ENCODE assay signal across 19 cellular contexts in the genomic region with DNA sequence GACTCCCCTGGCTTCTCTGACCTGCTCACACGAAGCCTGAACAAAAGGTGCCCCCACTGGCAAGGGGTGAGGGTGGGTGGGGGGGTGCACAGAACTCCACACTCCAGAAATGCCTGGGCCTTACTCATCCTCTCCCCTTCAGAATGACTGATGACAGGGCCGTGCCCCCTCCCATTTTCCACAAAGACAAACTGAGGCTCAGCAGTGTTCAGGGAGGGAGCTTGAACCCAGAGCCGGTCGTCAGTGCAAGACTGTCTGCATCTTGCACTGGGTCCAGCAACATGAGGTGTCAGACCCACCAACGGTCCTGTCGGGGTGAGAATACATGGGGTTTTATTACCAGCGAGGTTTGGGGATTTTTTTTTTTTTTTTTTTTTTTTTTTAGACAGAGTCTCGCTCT. TPM values are rescaled to one million over a fixed set of nuclear protein-coding genes. Genes with fewer than 3 reads are reported as not detected.
DNase-seq lines count a peak whose midpoint lies in the region; ATAC-seq and TF ChIP-seq lines count a peak whose summit lies in the region.
"Had no signal": no experiment of that assay in that cellular context is flagged by ENCODE, and none has a peak within 500 bp of the region (broad histone marks: within the 10 kb centered on the region; RNA-seq: fewer than 3 reads in every experiment).

No MANE protein-coding gene starts in this region.

- intact Hi-C loops in posterior vena cava (cut with DNase I), result no loop called here

- H3K4me3 ChIP-seq in RWPE2 (ENCODE audit: severe bottlenecking), result no peak overlapping the region
- H3K4me3 ChIP-seq: A549, GM23248 had no signal

- H2BK20ac ChIP-seq in H9 (ENCODE audit: low read depth, low read length, poor library complexity, severe bottlenecking), result no peak overlapping the region

- no peaks in the 10 kb centered on the region for H3K36me3 ChIP-seq in RWPE2 (ENCODE audit: low read depth)
- H3K36me3 ChIP-seq: BE2C had no signal

- H3K4me1 ChIP-seq in RWPE2 (ENCODE audit: insufficient read depth, poor library complexity, severe bottlenecking), result no peaks in the 10 kb centered on the region
- peaks cover 23% of the 10 kb centered on the region; the same call in 1 of the 2 replicates for H3K4me1 ChIP-seq in H9 (ENCODE audit: insufficient read depth, low read length)
- H3K4me1 ChIP-seq: A549 had no signal

- H3K79me2 ChIP-seq in H9 (ENCODE audit: insufficient read depth, low read length), result no peaks in the 10 kb centered on the region

- H3K36me3 Mint-ChIP-seq in glutamatergic neuron (ENCODE audit: unreplicated experiment), result peaks cover 4% of the 10 kb centered on the region
- peaks cover 0 to 4% (median 0%) of the 10 kb centered on the region in 3 experiments; a peak in 4 of 7 replicates for H3K36me3 Mint-ChIP-seq in H9 (ENCODE audit: insufficient read depth in 1 of 3, low read depth in 3 of 3)
- H3K36me3 Mint-ChIP-seq: CD4-positive, alpha-beta memory T cell had no signal

- H3K9me3 Mint-ChIP-seq in glutamatergic neuron (ENCODE audit: unreplicated experiment) (peaks cover 8% of the 10 kb centered on the region), H9 (no peaks in the 10 kb centered on the region)
- H3K9me3 Mint-ChIP-seq: CD4-positive, alpha-beta memory T cell; HFFc6 had no signal

- no peak overlapping the region for H2AK5ac ChIP-seq in H9 (ENCODE audit: insufficient read length, low read length)

- H3K4me1 Mint-ChIP-seq in glutamatergic neuron (ENCODE audit: low read depth, unreplicated experiment) (peaks cover 41% of the 10 kb centered on the region), H9 (peaks cover 45 to 62% of the 10 kb centered on the region in 2 experiments)
- H3K4me1 Mint-ChIP-seq: CD4-positive, alpha-beta memory T cell had no signal

- H3K9me3 ChIP-seq in RWPE2 (ENCODE audit: severe bottlenecking) (no peaks in the 10 kb centered on the region), H9 (ENCODE audit: control insufficient read depth, low read depth, low read length) (no peaks in the 10 kb centered on the region)
- H3K9me3 ChIP-seq: A549, BE2C had no signal

- no peak overlapping the region for H3K23ac ChIP-seq in H9 (ENCODE audit: insufficient read length, low read depth, low read length)

- no peak overlapping the region for H2AFZ ChIP-seq in H9 (ENCODE audit: low read length)
- H2AFZ ChIP-seq: GM23248 had no signal

- H3K27me3 Mint-ChIP-seq in glutamatergic neuron (ENCODE audit: unreplicated experiment) (peaks cover 11% of the 10 kb centered on the region), H9 (ENCODE audit: low read depth) (peaks cover 19% of the 10 kb centered on the region)

- no peak overlapping the region for H2BK5ac ChIP-seq in H9 (ENCODE audit: insufficient read length, low read length)

- no peaks in the 10 kb centered on the region for H3K23me2 ChIP-seq in H9 (ENCODE audit: insufficient read length, low read depth, low read length, poor library complexity, severe bottlenecking)

- H3K27ac Mint-ChIP-seq in glutamatergic neuron (ENCODE audit: unreplicated experiment), result no peak overlapping the region
- H3K27ac Mint-ChIP-seq in H9, result peak overlapping the region in 1 of 3 experiments; percentile 85; a peak in 1 of 7 replicates
- H3K27ac Mint-ChIP-seq: HFFc6 had no signal

- no peak overlapping the region for H3K27ac ChIP-seq in RWPE2 (ENCODE audit: poor library complexity, severe bottlenecking)
- no peak overlapping the region for H3K27ac ChIP-seq in H9 (ENCODE audit: insufficient read length, low read depth, low read length)
- H3K27ac ChIP-seq: A549, C4-2B, GM23248 had no signal

- H3K4me3 Mint-ChIP-seq in glutamatergic neuron (ENCODE audit: unreplicated experiment) (peak overlapping the region; percentile 68), H9 (no peak overlapping the region)
- H3K4me3 Mint-ChIP-seq: HFFc6 had no signal

- no peak overlapping the region for H3K14ac ChIP-seq in H9 (ENCODE audit: insufficient read depth, low read length)

- H2BK12ac ChIP-seq in H9 (ENCODE audit: insufficient read length, low read depth, low read length), result no peak overlapping the region

- no peak overlapping the region for H3K56ac ChIP-seq in H9 (ENCODE audit: insufficient read length, low read depth, low read length)

- no peaks in the 10 kb centered on the region for H3K79me1 ChIP-seq in H9 (ENCODE audit: insufficient read depth, low read depth, low read length, poor library complexity, severe bottlenecking)

- no peak overlapping the region for H4K5ac ChIP-seq in H9 (ENCODE audit: insufficient read length, low read depth, low read length)

- DNase-seq in RWPE2 (ENCODE audit: low spot score), result peak; percentile 59
- peak; percentile 2 for DNase-seq in glutamatergic neuron
- DNase-seq in posterior vena cava (ENCODE audit: low spot score), result peak; percentile 31
- DNase-seq in H9, result no peak
- DNase-seq: BE2C; CD4-positive, alpha-beta memory T cell; DMS153; DMS79 treated with DMSO at 0.1 percent for 48 hours; EL; GDM1; GM23248; HCEC 1CT; HFFc6; IMR-90; KBM-7 had no signal

- no peak overlapping the region for H3K18ac ChIP-seq in H9 (ENCODE audit: insufficient read length, low read depth, low read length)

- H2BK15ac ChIP-seq in H9 (ENCODE audit: low read depth, low read length), result no peak overlapping the region

- no peaks in the 10 kb centered on the region for H4K20me1 ChIP-seq in H9 (ENCODE audit: control insufficient read depth, insufficient read depth, insufficient read length)

- no peak overlapping the region for H3K4me2 ChIP-seq in H9 (ENCODE audit: insufficient read depth, insufficient read length, low read length)
- H3K4me2 ChIP-seq: A549 had no signal

- H3K27me3 ChIP-seq in RWPE2 (ENCODE audit: insufficient read depth, poor library complexity, severe bottlenecking), result peaks cover 4% of the 10 kb centered on the region
- H3K27me3 ChIP-seq in H9 (ENCODE audit: insufficient read depth, low read length), result no peaks in the 10 kb centered on the region; the same call in 1 of the 2 replicates
- H3K27me3 ChIP-seq: BE2C had no signal

- H2BK120ac ChIP-seq in H9 (ENCODE audit: low read depth, low read length, poor library complexity, severe bottlenecking), result no peak overlapping the region

- TF ChIP-seq CTCF in RWPE2 (IDR thresholded peaks at IDR 0.05; ENCODE audit: poor library complexity, severe bottlenecking) (no peak), glutamatergic neuron (IDR thresholded peaks at IDR 0.05; ENCODE audit: partially characterized antibody, unreplicated experiment) (no peak), H9 (conservative IDR thresholded peaks at IDR 0.05) (no peak)

- no peak overlapping the region for H4K91ac ChIP-seq in H9 (ENCODE audit: insufficient read length, low read depth, low read length)

- H3K9ac ChIP-seq in H9 (ENCODE audit: extremely low read depth, insufficient read length, low read length), result no peak overlapping the region
- H3K9ac ChIP-seq: GM23248 had no signal

- ATAC-seq in RWPE2 (ENCODE audit: low read depth), result no peak
- ATAC-seq in HG03135 (IDR thresholded peaks at IDR 0.05; ENCODE audit: unreplicated experiment), result no peak
- ATAC-seq in GM18870 (IDR thresholded peaks at IDR 0.05; ENCODE audit: unreplicated experiment), result no peak
- ATAC-seq: A549 had no signal

- H3T11ph ChIP-seq in H9 (ENCODE audit: low read length), result no peak overlapping the region

- H3K4ac ChIP-seq in H9 (ENCODE audit: low read depth, low read length), result no peak overlapping the region

- WGBS in H9 (ENCODE audit: extremely low coverage, insufficient read length, low lambda C conversion rate), result no CpG with 5 or more reads among the region's 8 CpGs

- H4K8ac ChIP-seq in H9 (replicated peaks; ENCODE audit: insufficient read length, low read depth, low read length), result no peak overlapping the region

RNA-seq across cellular contexts. Expression of gene IGDCC3, which starts 15.3 kb away (rescaled TPM):
- total RNA-seq in glutamatergic neuron (ENCODE audit: unreplicated experiment), result 342 TPM
- not detected for total RNA-seq in posterior vena cava
- 17.9 and 18.9 TPM in 2 replicates for total RNA-seq in H9 (2021)
- total RNA-seq: CD4-positive, alpha-beta memory T cell; GM23248; HFFc6 had no signal

RNA-seq across cellular contexts. Expression of gene RNU5B-1, which starts 58.0 kb away (rescaled TPM):
- not detected for total RNA-seq in glutamatergic neuron (ENCODE audit: unreplicated experiment)
- 100 to 1,000 TPM in 1 of 2 donors, 10 to 100 TPM in 1; 95.0 to 102 TPM for total RNA-seq in posterior vena cava
- not detected in 2 replicates for total RNA-seq in H9 (2021)
- total RNA-seq: GM23248, IMR-90 had no signal

Comparison
In these comparisons a context has a peak if more than half of its experiments do, and no peak if none do; other contexts are left out.
1. RNA of gene IGDCC3, which starts 15.3 kb away (total RNA-seq): 342 TPM in glutamatergic neuron (single experiment) and 17.9 to 18.9 TPM in H9; not detected in posterior vena cava; every median in the first group is over 10 times any median in the second.